1 cellular context compared by ENCODE assay signal in genomic region chr12:95746062-95746461, GRCh38. TPM values are rescaled to one million over a fixed set of nuclear protein-coding genes. Genes with fewer than 3 reads are reported as not detected.
"Had no signal": no experiment of that assay in that cellular context is flagged by ENCODE, and none has a peak within 500 bp of the region (broad histone marks: within the 10 kb centered on the region; RNA-seq: fewer than 3 reads in every experiment).

No MANE protein-coding gene starts in this region.

RNA-seq across cellular contexts. Expression of gene NTN4, which starts 44.5 kb away (rescaled TPM):
- polyA plus RNA-seq: immature natural killer cell had no signal
